ENCODE assay signal across 14 cellular contexts in the genomic region with DNA sequence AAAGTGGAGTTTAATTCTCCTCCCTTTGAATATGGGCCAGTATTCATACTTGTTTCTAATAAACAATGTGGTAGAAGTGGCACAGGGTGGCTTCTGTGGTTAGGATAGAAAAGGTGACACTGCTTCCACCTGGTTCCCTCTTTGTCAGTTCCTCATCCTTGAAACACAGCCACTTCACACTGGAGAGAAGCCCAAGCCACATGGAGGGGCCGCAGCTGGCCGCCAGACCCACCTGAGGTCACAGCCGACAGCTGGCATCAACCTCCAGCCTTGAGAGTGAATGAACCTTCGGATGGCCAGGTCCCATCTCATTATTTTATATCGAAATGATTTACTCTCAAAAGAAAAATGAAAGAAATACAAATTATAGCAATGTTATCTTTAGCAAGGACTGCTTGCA. TPM values are rescaled to one million over a fixed set of nuclear protein-coding genes. Genes with fewer than 3 reads are reported as not detected.
DNase-seq lines count a peak whose midpoint lies in the region; TF ChIP-seq lines count a peak whose summit lies in the region.
"Had no signal": no experiment of that assay in that cellular context is flagged by ENCODE, and none has a peak within 500 bp of the region (broad histone marks: within the 10 kb centered on the region; RNA-seq: fewer than 3 reads in every experiment).

No MANE protein-coding gene starts in this region.

- no peaks in the 10 kb centered on the region for H3K9me3 ChIP-seq in breast epithelium
- no peaks in the 10 kb centered on the region for H3K9me3 ChIP-seq in left ventricle myocardium inferior (replicated peaks)
- H3K9me3 ChIP-seq: A549 had no signal

- H3K4me3 ChIP-seq in breast epithelium (no peak overlapping the region), left ventricle myocardium inferior (no peak overlapping the region)
- H3K4me3 ChIP-seq: A549 had no signal

- H3K4me1 Mint-ChIP-seq in MCF 10A (ENCODE audit: insufficient read depth, unreplicated experiment) = peaks cover 3% of the 10 kb centered on the region

- POLR2A ChIA-PET in MCF 10A (lab: Yijun Ruan, JAX) = no interaction called here

- H3K36me3 ChIP-seq in breast epithelium (no peaks in the 10 kb centered on the region), left ventricle myocardium inferior (no peaks in the 10 kb centered on the region)

- no peak for DNase-seq in breast epithelium (ENCODE audit: low spot score in 2 of 2)
- no peak for DNase-seq in MCF 10A (ENCODE audit: unreplicated experiment)
- DNase-seq in NCI-H510A (lab: John Stamatoyannopoulos, UW) = peak; percentile 46
- peak; percentile 43 for DNase-seq in myocyte (ENCODE audit: low read depth)
- no peak for DNase-seq in NCI-H748 (lab: John Stamatoyannopoulos, UW; ENCODE audit: unreplicated experiment)
- no peak for DNase-seq in GF-D8 (lab: John Stamatoyannopoulos, UW)
- DNase-seq in left ventricle myocardium inferior = no peak
- DNase-seq: CD4-positive, CD25-positive, alpha-beta regulatory T cell; GOT3; MM.1S; NCI-H2081; NCI-H2227 treated with DMSO at 0.1 percent for 48 hours; NCI-H774 had no signal

- CTCF ChIA-PET in MCF 10A (lab: Yijun Ruan, JAX) = interaction anchor here (14.0 kb wide), 1 partner anchor 294 kb away, joined by 189 read pairs; no protein-coding TSS in a partner anchor

- H3K27me3 Mint-ChIP-seq in MCF 10A (ENCODE audit: insufficient read depth, unreplicated experiment) = peaks cover 16% of the 10 kb centered on the region
- H3K27me3 Mint-ChIP-seq: CD4-positive, CD25-positive, alpha-beta regulatory T cell had no signal

- BruUV-seq in MCF 10A (replicated peaks; lab: Mats Ljungman, UMichigan) = no TSS peak

- TF ChIP-seq CTCF in breast epithelium (IDR thresholded peaks at IDR 0.05) = no peak
- TF ChIP-seq CTCF in MCF 10A (IDR thresholded peaks at IDR 0.05; ENCODE audit: unreplicated experiment) = no peak
- TF ChIP-seq CTCF in left ventricle myocardium inferior (IDR thresholded peaks at IDR 0.05; ENCODE audit: borderline replicate concordance) = no peak

- intact Hi-C loops in breast epithelium (cut with DNase I; ENCODE audit: low total_unique reads) (no loop called here), MCF 10A (cut with micrococcal nuclease) (loop anchor here (10.0 kb wide), 1 partner anchor 423 kb away; no protein-coding TSS in a partner anchor), left ventricle myocardium inferior (cut with micrococcal nuclease) (no loop called here)

- TF ChIP-seq POLR2A in breast epithelium (IDR thresholded peaks at IDR 0.05) = no peak

- H3K4me1 ChIP-seq in breast epithelium (no peaks in the 10 kb centered on the region), left ventricle myocardium inferior (peaks cover 27% of the 10 kb centered on the region)

- H3K4me3 Mint-ChIP-seq in MCF 10A (ENCODE audit: unreplicated experiment) = no peak overlapping the region

- no peaks in the 10 kb centered on the region for H3K27me3 ChIP-seq in breast epithelium
- H3K27me3 ChIP-seq in left ventricle myocardium inferior (ENCODE audit: low read depth) = peaks cover 40% of the 10 kb centered on the region

- H3K9me3 Mint-ChIP-seq in MCF 10A (ENCODE audit: unreplicated experiment) = no peaks in the 10 kb centered on the region
- H3K9me3 Mint-ChIP-seq: CD4-positive, CD25-positive, alpha-beta regulatory T cell had no signal

- no peak overlapping the region for H3K27ac Mint-ChIP-seq in MCF 10A (ENCODE audit: low read depth, unreplicated experiment)

- peak overlapping the region; percentile 35 to 50 for H3K27ac ChIP-seq in breast epithelium
- no peak overlapping the region for H3K27ac ChIP-seq in left ventricle myocardium inferior (replicated peaks)
- H3K27ac ChIP-seq: A549 had no signal

- no peaks in the 10 kb centered on the region for H3K36me3 Mint-ChIP-seq in MCF 10A (ENCODE audit: insufficient read depth, unreplicated experiment)
- H3K36me3 Mint-ChIP-seq: CD4-positive, CD25-positive, alpha-beta regulatory T cell had no signal

RNA-seq across cellular contexts. Expression of gene SLC66A3, which starts 27.5 kb away (rescaled TPM):
- total RNA-seq in breast epithelium (100 to 1,000 TPM in 1 of 3 donors, 10 to 100 TPM in 2; 47.6 to 111 (median 62.6) TPM), MCF 10A (2022) (3.7 and 5.0 TPM in 2 replicates), myocyte (39.4 and 42.6 TPM in 2 replicates), left ventricle myocardium inferior (7.8 TPM)
- 18.0 TPM for polyA plus RNA-seq in myocyte (2012)

Comparison
In these comparisons a context has a peak if more than half of its experiments do, and no peak if none do; other contexts are left out.
1. DNase-seq: peak in NCI-H510A (single experiment) and myocyte (single experiment); none in breast epithelium (0 of 2), MCF 10A (single experiment), NCI-H748 (single experiment), GF-D8 (single experiment) and left ventricle myocardium inferior (single experiment).